ENCODE assay signal across 11 cellular contexts in genomic region chr10:95279042-95279820, GRCh38. TPM values are rescaled to one million over a fixed set of nuclear protein-coding genes. Genes with fewer than 3 reads are reported as not detected.
DNase-seq lines count a peak whose midpoint lies in the region; ATAC-seq and TF ChIP-seq lines count a peak whose summit lies in the region.
"Had no signal": no experiment of that assay in that cellular context is flagged by ENCODE, and none has a peak within 500 bp of the region (broad histone marks: within the 10 kb centered on the region; RNA-seq: fewer than 3 reads in every experiment).

No MANE protein-coding gene starts in this region.

- TF ChIP-seq POLR2A in Peyer's patch (IDR thresholded peaks at IDR 0.05), result no peak
- no peak for TF ChIP-seq POLR2A in sigmoid colon (IDR thresholded peaks at IDR 0.05)

- peak overlapping the region; percentile 40 to 92 (median 72) for H3K27ac ChIP-seq in Peyer's patch
- H3K27ac ChIP-seq in sigmoid colon, result peak overlapping the region; percentile 2 to 81 (median 64)
- no peak overlapping the region for H3K27ac ChIP-seq in Karpas-422 (ENCODE audit: low read length)

- TF ChIP-seq EP300 in sigmoid colon (IDR thresholded peaks at IDR 0.05), result no peak

- H2AFZ ChIP-seq in Karpas-422 (ENCODE audit: low read length), result no peak overlapping the region

- DNase-seq in Peyer's patch (no peak), fibroblast of the aortic adventitia (ENCODE audit: low read depth) (peak; percentile 61), sigmoid colon (no peak), midbrain (lab: John Stamatoyannopoulos, UW) (no peak), Karpas-422 (no peak), GDM1 (lab: John Stamatoyannopoulos, UW) (no peak), NAMALWA (ENCODE audit: low spot score) (no peak)
- DNase-seq: adrenal gland, DMS 273 treated with DMSO at 0.1 percent for 48 hours, T1000 had no signal

- H3K27me3 ChIP-seq in Peyer's patch, result no peaks in the 10 kb centered on the region
- no peaks in the 10 kb centered on the region for H3K27me3 ChIP-seq in sigmoid colon
- no peaks in the 10 kb centered on the region for H3K27me3 ChIP-seq in Karpas-422 (ENCODE audit: low read length)
- H3K27me3 ChIP-seq: adrenal gland had no signal

- TF ChIP-seq CTCF in Peyer's patch (IDR thresholded peaks at IDR 0.05) (no peak), fibroblast of the aortic adventitia (IDR thresholded peaks at IDR 0.05; ENCODE audit: insufficient read depth, low read length) (no peak), sigmoid colon (IDR thresholded peaks at IDR 0.05) (no peak)

- H3K4me3 ChIP-seq in Peyer's patch (no peak overlapping the region), fibroblast of the aortic adventitia (ENCODE audit: low read depth, low read length) (no peak overlapping the region), sigmoid colon (no peak overlapping the region), Karpas-422 (ENCODE audit: low read length) (no peak overlapping the region)
- H3K4me3 ChIP-seq: adrenal gland had no signal

- no peak overlapping the region for H3K4me2 ChIP-seq in Karpas-422 (ENCODE audit: low read depth, low read length, poor library complexity, severe bottlenecking)

- H3K36me3 ChIP-seq in Peyer's patch (no peaks in the 10 kb centered on the region), sigmoid colon (no peaks in the 10 kb centered on the region), Karpas-422 (ENCODE audit: insufficient read depth, low read length) (no peaks in the 10 kb centered on the region)
- H3K36me3 ChIP-seq: adrenal gland had no signal

- intact Hi-C loops in sigmoid colon (cut with DNase I), result no loop called here

- H3K9me2 ChIP-seq in Karpas-422 (replicated peaks; ENCODE audit: insufficient read depth, low read length), result no peaks in the 10 kb centered on the region

- H3K79me2 ChIP-seq in Karpas-422 (ENCODE audit: low read length), result no peaks in the 10 kb centered on the region

- WGBS in sigmoid colon, 2 donors, result 44 to 66% methylated on average over 4 of the region's 4 CpGs

- no peak overlapping the region for H3K9ac ChIP-seq in Karpas-422 (ENCODE audit: low read length)

- peaks cover 0 to 87% (median 12%) of the 10 kb centered on the region in 4 donors for H3K4me1 ChIP-seq in Peyer's patch
- peaks cover 0 to 15% (median 9%) of the 10 kb centered on the region in 4 donors for H3K4me1 ChIP-seq in sigmoid colon
- H3K4me1 ChIP-seq in Karpas-422 (ENCODE audit: low read length), result no peaks in the 10 kb centered on the region

- no peaks in the 10 kb centered on the region for H4K20me1 ChIP-seq in Karpas-422 (ENCODE audit: insufficient read depth, low read depth, low read length)

- H3K9me3 ChIP-seq in Peyer's patch (no peaks in the 10 kb centered on the region), sigmoid colon (no peaks in the 10 kb centered on the region), Karpas-422 (ENCODE audit: low read length) (no peaks in the 10 kb centered on the region)
- H3K9me3 ChIP-seq: adrenal gland had no signal

- ATAC-seq in GM18867 (IDR thresholded peaks at IDR 0.05; ENCODE audit: unreplicated experiment), result peak; percentile 38

RNA-seq across cellular contexts. Expression of gene PDLIM1, which starts 11.6 kb away (rescaled TPM):
- total RNA-seq in Peyer's patch (100 to 1,000 TPM; 180 to 351 (median 240) TPM), fibroblast of the aortic adventitia (ENCODE audit: low replicate concordance) (13.5 and 30.0 TPM in 2 replicates), sigmoid colon (10 to 100 TPM; 27.8 to 75.3 (median 43.9) TPM)
- polyA plus RNA-seq in sigmoid colon, result 100 to 1,000 TPM; 197 to 488 (median 377) TPM
- total RNA-seq in Karpas-422 (2014; rRNA removed; shearing (Covaris generic); ENCODE audit: low replicate concordance), result 0.22 and 0.54 TPM in 2 replicates
